ENCODE assay signal across 13 cellular contexts in the genomic region with DNA sequence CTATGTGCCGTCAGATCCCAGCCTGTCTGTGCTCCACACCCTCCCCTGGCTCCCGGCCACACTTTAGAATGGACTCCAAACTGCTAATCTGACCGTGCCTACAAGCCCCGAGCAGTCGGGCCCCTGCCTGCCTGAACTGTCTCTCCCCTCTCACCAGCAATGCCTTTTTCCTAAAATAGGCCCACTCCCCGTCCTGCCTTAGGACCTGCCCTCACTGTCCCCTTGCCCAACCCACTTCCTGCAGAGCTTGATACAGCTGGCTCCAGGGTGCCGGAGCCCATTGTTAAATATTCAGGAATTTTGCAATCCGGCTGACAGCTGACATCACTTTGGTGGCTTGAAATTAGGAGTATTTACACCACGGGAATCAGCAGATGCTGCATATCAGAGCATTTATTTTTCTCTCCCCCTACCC. TPM values are rescaled to one million over a fixed set of nuclear protein-coding genes. Genes with fewer than 3 reads are reported as not detected.
A peak's percentile ranks its signal among the peaks of the same experiment; 100 is the strongest.
DNase-seq lines count a peak whose midpoint lies in the region; ATAC-seq and TF ChIP-seq lines count a peak whose summit lies in the region.
"Had no signal": no experiment of that assay in that cellular context is flagged by ENCODE, and none has a peak within 500 bp of the region (broad histone marks: within the 10 kb centered on the region; RNA-seq: fewer than 3 reads in every experiment).

No MANE protein-coding gene starts in this region.

- no peak overlapping the region for H3K14ac ChIP-seq in mesenchymal stem cell (ENCODE audit: low read length in 2 of 2)

- H3K18ac ChIP-seq in mesenchymal stem cell (ENCODE audit: low read depth in 1 of 2, low read length in 2 of 2): no peak overlapping the region

- peaks cover 17% of the 10 kb centered on the region for H3K4me1 ChIP-seq in SJCRH30
- H3K4me1 ChIP-seq in mesenchymal stem cell (ENCODE audit: control insufficient read depth, insufficient read depth, low read depth, low read length): peaks cover 35% of the 10 kb centered on the region
- peaks cover 15 to 33% (median 21%) of the 10 kb centered on the region in 4 donors for H3K4me1 ChIP-seq in upper lobe of left lung

- no peak overlapping the region for H2BK120ac ChIP-seq in mesenchymal stem cell (ENCODE audit: low read depth, low read length)

- H3K36me3 ChIP-seq in SJCRH30: peaks cover 64% of the 10 kb centered on the region
- H3K36me3 ChIP-seq in mesenchymal stem cell (ENCODE audit: control insufficient read depth in 1 of 2, insufficient read depth in 2 of 2, low read depth in 1 of 2, low read length in 2 of 2): peaks cover 0 to 62% of the 10 kb centered on the region in 2 experiments
- H3K36me3 ChIP-seq in upper lobe of left lung: no peaks in the 10 kb centered on the region
- H3K36me3 ChIP-seq: BLaER1 treated with 17β-estradiol and CSF1 and Interleukin-3, amounts not matched to agents 10 nM and 100 nM had no signal

- H3K4me3 ChIP-seq in SJCRH30 (no peak overlapping the region), mesenchymal stem cell (ENCODE audit: insufficient read depth in 1 of 2, low read depth in 1 of 2, low read length in 2 of 2) (no peak overlapping the region), upper lobe of left lung (no peak overlapping the region)
- H3K4me3 ChIP-seq: BLaER1 treated with 17β-estradiol and CSF1 and Interleukin-3, amounts not matched to agents 10 nM and 100 nM had no signal

- H3K27me3 ChIP-seq in SJCRH30 (no peaks in the 10 kb centered on the region), mesenchymal stem cell (ENCODE audit: control insufficient read depth in 1 of 2, insufficient read depth in 1 of 2, low read length in 2 of 2) (no peaks in the 10 kb centered on the region), upper lobe of left lung (no peaks in the 10 kb centered on the region)
- H3K27me3 ChIP-seq: BLaER1 treated with 17β-estradiol and CSF1 and Interleukin-3, amounts not matched to agents 10 nM and 100 nM had no signal

- no peak overlapping the region for H2BK15ac ChIP-seq in mesenchymal stem cell (ENCODE audit: low read depth, poor library complexity, severe bottlenecking)

- H3K4ac ChIP-seq in mesenchymal stem cell (ENCODE audit: low read depth in 1 of 2, low read length in 2 of 2): no peak overlapping the region

- no peak overlapping the region for H4K8ac ChIP-seq in mesenchymal stem cell (ENCODE audit: low read length)

- peak in 1 of 4 donors; percentile 22 for TF ChIP-seq EP300 in upper lobe of left lung (IDR thresholded peaks at IDR 0.05)

- H2BK5ac ChIP-seq in mesenchymal stem cell (ENCODE audit: low read depth, low read length, poor library complexity, severe bottlenecking): no peak overlapping the region

- no peak overlapping the region for H3K4me2 ChIP-seq in mesenchymal stem cell (ENCODE audit: low read length, poor library complexity, severe bottlenecking)

- no peak overlapping the region for H2AK5ac ChIP-seq in mesenchymal stem cell (ENCODE audit: low read length, severe bottlenecking)

- peaks cover 54% of the 10 kb centered on the region for H3K79me1 ChIP-seq in mesenchymal stem cell (replicated peaks; ENCODE audit: low read length, poor library complexity, severe bottlenecking)

- H3K9me3 ChIP-seq in SJCRH30 (replicated peaks) (no peaks in the 10 kb centered on the region), mesenchymal stem cell (ENCODE audit: control insufficient read depth, low read length) (no peaks in the 10 kb centered on the region), upper lobe of left lung (no peaks in the 10 kb centered on the region)
- H3K9me3 ChIP-seq: BLaER1 treated with 17β-estradiol and CSF1 and Interleukin-3, amounts not matched to agents 10 nM and 100 nM had no signal

- peak overlapping the region; percentile 35 for H3K27ac ChIP-seq in SJCRH30
- no peak overlapping the region for H3K27ac ChIP-seq in mesenchymal stem cell (ENCODE audit: low read length, poor library complexity, severe bottlenecking)
- H3K27ac ChIP-seq in upper lobe of left lung: peak overlapping the region; percentile 68 to 80 (median 77)
- H3K27ac ChIP-seq: BLaER1 treated with 17β-estradiol and CSF1 and Interleukin-3, amounts not matched to agents 10 nM and 100 nM had no signal

- H4K91ac ChIP-seq in mesenchymal stem cell (ENCODE audit: low read length): no peak overlapping the region

- TF ChIP-seq CTCF in upper lobe of left lung (IDR thresholded peaks at IDR 0.05): no peak

- peak in 1 of 4 donors; percentile 8 for TF ChIP-seq POLR2A in upper lobe of left lung (IDR thresholded peaks at IDR 0.05)

- no peak overlapping the region for H2AFZ ChIP-seq in mesenchymal stem cell (ENCODE audit: low read depth, low read length)

- H3K9ac ChIP-seq in mesenchymal stem cell (ENCODE audit: low read length): peak overlapping the region; percentile 12
- H3K9ac ChIP-seq: BLaER1 treated with 17β-estradiol and CSF1 and Interleukin-3, amounts not matched to agents 10 nM and 100 nM had no signal

- 67% methylated on average over 9 of the region's 9 CpGs for WGBS in mesenchymal stem cell
- WGBS in upper lobe of left lung, 2 donors: 51 to 53% methylated on average over 9 of the region's 9 CpGs

- H2BK12ac ChIP-seq in mesenchymal stem cell (ENCODE audit: low read length in 2 of 2): no peak overlapping the region

- DNase-seq in SJCRH30 (peak; percentile 63 to 71), fibroblast of gingiva (ENCODE audit: low read depth) (peak; percentile 62), mesenchymal stem cell (no peak), upper lobe of left lung (no peak), OCI-M2 (lab: John Stamatoyannopoulos, UW; ENCODE audit: unreplicated experiment) (no peak), T1000 (lab: John Stamatoyannopoulos, UW) (no peak)
- DNase-seq in activated naive CD4-positive, alpha-beta T cell treated with Interleukin-2 at 50 U/mL for 16 hours: no peak
- DNase-seq: activated CD4-positive, alpha-beta memory T cell treated with anti-CD3 and anti-CD28 coated beads for 36 hours; effector memory CD4-positive, alpha-beta T cell; mammary epithelial cell; NCI-H2081 treated with DMSO at 0.1 percent for 48 hours; SIG-M5 had no signal

- ATAC-seq in upper lobe of left lung (ENCODE audit: low FRiP score in 2 of 2): peak; percentile 9 to 34

- no peak overlapping the region for H3K23ac ChIP-seq in mesenchymal stem cell (ENCODE audit: low read length in 2 of 2)

RNA-seq across cellular contexts. Expression of a gene that starts 21.4 kb away (rescaled TPM):
- 36.1 and 36.6 TPM in 2 replicates for total RNA-seq in SJCRH30 (2014; rRNA removed; shearing (Covaris generic))
- 8.0 TPM for polyA plus RNA-seq in mesenchymal stem cell (2013, experiment 1 of 2)
- polyA plus RNA-seq in mesenchymal stem cell (2013, experiment 2 of 2): 6.6 TPM
- 10 to 100 TPM in 1 of 6 donors, 1 to 10 TPM in 5; 1.0 to 17.8 (median 3.5) TPM for total RNA-seq in upper lobe of left lung

Comparison
In these comparisons a context has a peak if more than half of its experiments do, and no peak if none do; other contexts are left out.
1. DNase-seq: peak in SJCRH30 (2 of 2) and fibroblast of gingiva (single experiment); none in mesenchymal stem cell (single experiment), upper lobe of left lung (0 of 2), activated naive CD4-positive, alpha-beta T cell treated with Interleukin-2 at 50 U/mL for 16 hours (single experiment), OCI-M2 (single experiment) and T1000 (single experiment).